20 cellular contexts compared by ENCODE assay signal in genomic region chr6:105370316-105370715, GRCh38. TPM values are rescaled to one million over a fixed set of nuclear protein-coding genes. Genes with fewer than 3 reads are reported as not detected.
DNase-seq lines count a peak whose midpoint lies in the region; ATAC-seq and TF ChIP-seq lines count a peak whose summit lies in the region.
"Had no signal": no experiment of that assay in that cellular context is flagged by ENCODE, and none has a peak within 500 bp of the region (broad histone marks: within the 10 kb centered on the region; RNA-seq: fewer than 3 reads in every experiment).

No MANE protein-coding gene starts in this region.

- H4K20me1 ChIP-seq in hepatocyte (ENCODE audit: insufficient read depth, poor library complexity, severe bottlenecking) = no peaks in the 10 kb centered on the region
- H4K20me1 ChIP-seq: BLaER1 had no signal

- no peak overlapping the region for H3K4me3 Mint-ChIP-seq in central memory CD8-positive, alpha-beta T cell
- H3K4me3 Mint-ChIP-seq: CD4-positive, alpha-beta T cell; IgD-negative memory B cell had no signal

- H3K4me2 ChIP-seq in hepatocyte = no peak overlapping the region
- H3K4me2 ChIP-seq: BLaER1, SK-N-SH had no signal

- peak overlapping the region; percentile 26 for H3K27ac Mint-ChIP-seq in central memory CD8-positive, alpha-beta T cell (ENCODE audit: low read depth)
- H3K27ac Mint-ChIP-seq: CD4-positive, alpha-beta T cell; IgD-negative memory B cell had no signal

- DNase-seq in RWPE2 (ENCODE audit: low spot score) (no peak), hepatocyte (ENCODE audit: low spot score) (no peak), testis (peak; percentile 72), esophagus squamous epithelium (lab: John Stamatoyannopoulos, UW) (no peak)
- DNase-seq in central memory CD8-positive, alpha-beta T cell (ENCODE audit: low spot score in 2 of 2) = no peak
- no peak for DNase-seq in effector CD8-positive, alpha-beta T cell (lab: John Stamatoyannopoulos, UW)
- DNase-seq: Caco-2; CD4-positive, alpha-beta T cell; MV-4-11; NCI-H1105 treated with DMSO at 0.1 percent for 48 hours; NCI-H2029 treated with DMSO at 0.1 percent for 48 hours; NCI-H2171; NCI-H524 treated with DMSO at 0.1 percent for 48 hours; OCI-M1; SHP77 treated with DMSO at 0.1 percent for 48 hours; SK-N-SH had no signal

- peaks cover 30% of the 10 kb centered on the region for H3K36me3 Mint-ChIP-seq in central memory CD8-positive, alpha-beta T cell (ENCODE audit: insufficient read depth)

- no peak overlapping the region for H2AFZ ChIP-seq in hepatocyte

- H3K4me3 ChIP-seq in RWPE2 (ENCODE audit: severe bottlenecking) (no peak overlapping the region), hepatocyte (no peak overlapping the region), testis (no peak overlapping the region), esophagus squamous epithelium (no peak overlapping the region)
- H3K4me3 ChIP-seq: BLaER1 had no signal

- TF ChIP-seq POLR2A in testis (IDR thresholded peaks at IDR 0.05) (no peak), esophagus squamous epithelium (IDR thresholded peaks at IDR 0.05) (no peak)

- H3K79me2 ChIP-seq in hepatocyte = peaks cover 4% of the 10 kb centered on the region

- peak overlapping the region; percentile 100 for H3K27ac ChIP-seq in RWPE2 (ENCODE audit: poor library complexity, severe bottlenecking)
- H3K27ac ChIP-seq in hepatocyte = peak overlapping the region; percentile 40
- peak overlapping the region; percentile 27 to 57 for H3K27ac ChIP-seq in testis
- no peak overlapping the region for H3K27ac ChIP-seq in esophagus squamous epithelium
- H3K27ac ChIP-seq: BLaER1 had no signal

- intact Hi-C loops in testis (cut with DNase I; ENCODE audit: low total_unique reads) (no loop called here), esophagus squamous epithelium (cut with DNase I) (no loop called here)

- H3K27me3 Mint-ChIP-seq in central memory CD8-positive, alpha-beta T cell = no peaks in the 10 kb centered on the region
- H3K27me3 Mint-ChIP-seq: CD4-positive, alpha-beta T cell; IgD-negative memory B cell had no signal

- H3K4me1 ChIP-seq in RWPE2 (ENCODE audit: insufficient read depth, poor library complexity, severe bottlenecking) = peaks cover 27% of the 10 kb centered on the region
- H3K4me1 ChIP-seq in hepatocyte (ENCODE audit: insufficient read depth) = peaks cover 11% of the 10 kb centered on the region
- peaks cover 17% of the 10 kb centered on the region for H3K4me1 ChIP-seq in testis
- H3K4me1 ChIP-seq in esophagus squamous epithelium = peaks cover 0 to 27% (median 11%) of the 10 kb centered on the region in 3 donors
- H3K4me1 ChIP-seq: BLaER1 had no signal

- H3K9me2 ChIP-seq in hepatocyte (replicated peaks; ENCODE audit: insufficient read depth) = no peaks in the 10 kb centered on the region
- H3K9me2 ChIP-seq: SK-N-SH had no signal

- TF ChIP-seq CTCF in RWPE2 (IDR thresholded peaks at IDR 0.05; ENCODE audit: poor library complexity, severe bottlenecking) (no peak), hepatocyte (IDR thresholded peaks at IDR 0.05; ENCODE audit: poor library complexity) (no peak), testis (IDR thresholded peaks at IDR 0.05) (no peak), esophagus squamous epithelium (IDR thresholded peaks at IDR 0.05) (no peak)

- 100% methylated on average over 1 of the region's 1 CpG for WGBS in hepatocyte (ENCODE audit: low lambda C conversion rate, missing lambda C conversion rate)
- WGBS in testis, 2 donors = 48 to 69% methylated on average over 1 of the region's 1 CpG
- 56 to 88% methylated on average over 1 of the region's 1 CpG for WGBS in esophagus squamous epithelium, 2 donors

- H3K9me3 Mint-ChIP-seq in central memory CD8-positive, alpha-beta T cell = no peaks in the 10 kb centered on the region
- H3K9me3 Mint-ChIP-seq: CD4-positive, alpha-beta T cell; IgD-negative memory B cell had no signal

- ATAC-seq in RWPE2 (ENCODE audit: low read depth) (no peak), HG03039 (IDR thresholded peaks at IDR 0.05; ENCODE audit: unreplicated experiment) (no peak), GM18520 (IDR thresholded peaks at IDR 0.05; ENCODE audit: unreplicated experiment) (no peak)
- no peak for ATAC-seq in central memory CD8-positive, alpha-beta T cell (replicated peaks; ENCODE audit: extremely low read depth, poor library complexity, severe bottlenecking)

- H3K9me3 ChIP-seq in RWPE2 (ENCODE audit: severe bottlenecking) = no peaks in the 10 kb centered on the region
- H3K9me3 ChIP-seq in hepatocyte (ENCODE audit: low read depth) = no peaks in the 10 kb centered on the region
- H3K9me3 ChIP-seq in testis = no peaks in the 10 kb centered on the region
- H3K9me3 ChIP-seq in esophagus squamous epithelium = no peaks in the 10 kb centered on the region
- H3K9me3 ChIP-seq: SK-N-SH had no signal

- H3K27me3 ChIP-seq in RWPE2 (ENCODE audit: insufficient read depth, poor library complexity, severe bottlenecking) = no peaks in the 10 kb centered on the region
- H3K27me3 ChIP-seq in hepatocyte = no peaks in the 10 kb centered on the region
- no peaks in the 10 kb centered on the region for H3K27me3 ChIP-seq in testis
- no peaks in the 10 kb centered on the region for H3K27me3 ChIP-seq in esophagus squamous epithelium
- H3K27me3 ChIP-seq: BLaER1 had no signal

- H3K36me3 ChIP-seq in RWPE2 (ENCODE audit: low read depth) (peaks cover 74% of the 10 kb centered on the region), hepatocyte (replicated peaks; ENCODE audit: insufficient read depth, low read depth) (no peaks in the 10 kb centered on the region), testis (ENCODE audit: low read depth, missing control alignments) (no peaks in the 10 kb centered on the region), esophagus squamous epithelium (peaks cover 0 to 84% (median 0%) of the 10 kb centered on the region in 3 donors)

- peaks cover 11% of the 10 kb centered on the region for H3K4me1 Mint-ChIP-seq in central memory CD8-positive, alpha-beta T cell

RNA-seq across cellular contexts. Expression of gene PREP, which starts 32.6 kb away (rescaled TPM):
- total RNA-seq in hepatocyte = 27.2 and 27.6 TPM in 2 replicates
- polyA plus RNA-seq in hepatocyte = 27.3 and 30.3 TPM in 2 replicates
- 10 to 100 TPM; 56.4 to 66.6 TPM for total RNA-seq in testis
- polyA plus RNA-seq in testis (ENCODE audit: insufficient read depth, low read depth, low replicate concordance) = 53.7 TPM
- 10 to 100 TPM; 11.9 to 28.0 (median 19.6) TPM for total RNA-seq in esophagus squamous epithelium

Comparison
In these comparisons a context has a peak if more than half of its experiments do, and no peak if none do; other contexts are left out.
1. H3K27ac ChIP-seq: peak in RWPE2 (single experiment), hepatocyte (single experiment) and testis (2 of 2); none in esophagus squamous epithelium (0 of 4).